4 cellular contexts compared by ENCODE assay signal in genomic region chr20:9535457-9535856, GRCh38. TPM values are rescaled to one million over a fixed set of nuclear protein-coding genes. Genes with fewer than 3 reads are reported as not detected.
"Had no signal": no experiment of that assay in that cellular context is flagged by ENCODE, and none has a peak within 500 bp of the region (broad histone marks: within the 10 kb centered on the region; RNA-seq: fewer than 3 reads in every experiment).

No MANE protein-coding gene starts in this region.

- H3K4me3 ChIP-seq: GM12878 had no signal

- ATAC-seq: GM12878 had no signal

- DNase-seq: GDM1, GF-D8 had no signal

RNA-seq across cellular contexts. Expression of gene LAMP5, which starts 21.1 kb away (rescaled TPM):
- total RNA-seq: G401 had no signal
